In the genomic region with DNA sequence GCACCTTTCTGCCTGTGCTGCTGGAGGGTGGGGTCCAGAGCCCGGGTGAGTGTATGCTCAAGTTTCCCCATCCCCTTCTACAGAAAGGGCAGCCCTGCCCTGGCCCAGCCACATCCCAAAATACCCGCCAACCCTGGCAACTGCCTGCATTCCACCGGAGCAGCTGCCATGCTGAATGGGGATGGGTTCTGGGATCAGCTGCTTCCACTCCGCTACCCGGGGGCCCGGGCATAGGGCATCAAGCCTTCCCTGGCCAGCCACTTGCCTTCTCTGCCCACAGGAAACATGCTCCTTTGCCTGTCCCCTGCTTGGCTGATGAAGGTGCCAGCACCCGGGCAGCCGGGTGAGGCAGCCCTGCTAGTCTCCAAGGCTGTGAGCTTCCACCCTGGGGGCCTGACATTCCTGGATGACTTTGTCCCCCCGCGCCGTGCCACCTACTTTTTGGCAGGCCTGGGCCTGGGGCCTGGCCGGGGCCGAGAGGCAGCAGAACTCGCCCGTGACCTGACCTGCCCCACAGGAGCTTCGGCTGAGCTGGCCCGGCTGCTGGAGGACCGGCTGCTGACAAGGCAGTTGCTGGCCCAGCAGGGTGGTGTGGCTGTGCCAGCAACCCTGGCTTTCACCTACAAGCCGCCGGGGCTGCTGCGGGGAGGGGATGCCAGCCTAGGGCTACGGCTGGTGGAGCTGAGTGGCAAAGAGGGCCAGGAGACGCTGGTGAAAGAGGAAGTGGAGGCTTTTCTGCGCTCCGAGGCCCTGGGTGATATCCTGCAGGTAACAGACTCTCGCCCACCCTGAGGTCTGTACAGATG, we compare ENCODE assay signal across 9 cellular contexts. TPM values are rescaled to one million over a fixed set of nuclear protein-coding genes. Genes with fewer than 3 reads are reported as not detected.
A peak's percentile ranks its signal among the peaks of the same experiment; 100 is the strongest.
DNase-seq lines count a peak whose midpoint lies in the region; ATAC-seq and TF ChIP-seq lines count a peak whose summit lies in the region.
"Had no signal": no experiment of that assay in that cellular context is flagged by ENCODE, and none has a peak within 500 bp of the region (broad histone marks: within the 10 kb centered on the region; RNA-seq: fewer than 3 reads in every experiment).

No MANE protein-coding gene starts in this region.

- H4K20me1 ChIP-seq in mammary epithelial cell (ENCODE audit: insufficient read depth, low read length): no peaks in the 10 kb centered on the region

- TF ChIP-seq CTCF in breast epithelium (IDR thresholded peaks at IDR 0.05): no peak
- TF ChIP-seq CTCF in mammary epithelial cell (conservative IDR thresholded peaks at IDR 0.05 in 1 of 2, IDR thresholded peaks at IDR 0.05 in 1 of 2; ENCODE audit: extremely low read depth in 1 of 2, insufficient read depth in 1 of 2, low read depth in 1 of 2, low read length in 2 of 2): no peak
- no peak for TF ChIP-seq CTCF in VCaP (conservative IDR thresholded peaks at IDR 0.05)
- TF ChIP-seq CTCF in right atrium auricular region (IDR thresholded peaks at IDR 0.05): no peak
- no peak for TF ChIP-seq CTCF in thyroid gland (IDR thresholded peaks at IDR 0.05)

- H3K36me3 ChIP-seq in breast epithelium (no peaks in the 10 kb centered on the region), mammary epithelial cell (ENCODE audit: insufficient read depth, low read length) (no peaks in the 10 kb centered on the region), right atrium auricular region (no peaks in the 10 kb centered on the region), thyroid gland (no peaks in the 10 kb centered on the region)

- dilution Hi-C loops in mammary epithelial cell (cut with HindIII; ENCODE audit: low sequenced_read_pairs): no loop called here

- H3K4me3 ChIP-seq in breast epithelium (peak overlapping the region in 1 of 3 donors; percentile 10), mammary epithelial cell (replicated peaks in 1 of 3; ENCODE audit: insufficient read depth in 1 of 3, low read depth in 2 of 3, low read length in 3 of 3) (no peak overlapping the region), right atrium auricular region (no peak overlapping the region), thyroid gland (replicated peaks in 1 of 3) (no peak overlapping the region)

- H2AFZ ChIP-seq in mammary epithelial cell (ENCODE audit: low read depth, low read length): no peak overlapping the region

- H3K27me3 ChIP-seq in breast epithelium (no peaks in the 10 kb centered on the region), mammary epithelial cell (ENCODE audit: insufficient read depth, low read length) (no peaks in the 10 kb centered on the region), right atrium auricular region (no peaks in the 10 kb centered on the region), thyroid gland (no peaks in the 10 kb centered on the region)

- DNase-seq in breast epithelium (ENCODE audit: low spot score in 2 of 2) (peak in 1 of 2 donors; percentile 56), mammary epithelial cell (no peak), right atrium auricular region (ENCODE audit: low spot score) (no peak), thyroid gland (peak; percentile 54 to 71), NCI-H2029 (lab: John Stamatoyannopoulos, UW) (no peak)
- DNase-seq in activated CD4-positive, alpha-beta T cell treated with anti-CD3 and anti-CD28 coated beads, Interleukin-2, amount 50 U/mL, for 4 hours: no peak

- in situ Hi-C loops in mammary epithelial cell (cut with MboI; ENCODE audit: low sequenced_read_pairs in 2 of 2): no loop called here

- no peak overlapping the region for H3K9ac ChIP-seq in mammary epithelial cell (ENCODE audit: insufficient read depth, low read length)

- CTCF ChIA-PET in mammary epithelial cell (lab: Charles Lee; ENCODE audit: low non-redundant PET): no interaction called here

- peak overlapping the region; percentile 68 to 94 for H3K27ac ChIP-seq in breast epithelium
- H3K27ac ChIP-seq in mammary epithelial cell (ENCODE audit: insufficient read depth, low read depth, low read length): no peak overlapping the region
- H3K27ac ChIP-seq in VCaP: peak overlapping the region; percentile 97
- peak overlapping the region; percentile 87 to 90 for H3K27ac ChIP-seq in right atrium auricular region
- H3K27ac ChIP-seq in thyroid gland: peak overlapping the region in 1 of 3 donors; percentile 44

- no peaks in the 10 kb centered on the region for H3K79me2 ChIP-seq in mammary epithelial cell (ENCODE audit: insufficient read depth, low read length)

- no peak for ATAC-seq in HG02885 (IDR thresholded peaks at IDR 0.05; ENCODE audit: poor library complexity, unreplicated experiment)

- no peak overlapping the region for H3K4me2 ChIP-seq in mammary epithelial cell (ENCODE audit: insufficient read depth, low read depth, low read length)

- H3K4me1 ChIP-seq in breast epithelium: peaks cover 10 to 13% of the 10 kb centered on the region in 2 donors
- H3K4me1 ChIP-seq in mammary epithelial cell (ENCODE audit: insufficient read depth, low read length): peaks cover 32% of the 10 kb centered on the region
- H3K4me1 ChIP-seq in right atrium auricular region: peaks cover 0 to 62% of the 10 kb centered on the region in 2 donors
- H3K4me1 ChIP-seq in thyroid gland: peaks cover 16 to 62% of the 10 kb centered on the region in 2 donors

- H3K9me3 ChIP-seq in breast epithelium (no peaks in the 10 kb centered on the region), mammary epithelial cell (replicated peaks; ENCODE audit: insufficient read depth, low read length) (no peaks in the 10 kb centered on the region), right atrium auricular region (no peaks in the 10 kb centered on the region), thyroid gland (no peaks in the 10 kb centered on the region)

- no peak for TF ChIP-seq POLR2A in breast epithelium (IDR thresholded peaks at IDR 0.05)
- TF ChIP-seq POLR2A in thyroid gland (IDR thresholded peaks at IDR 0.05): no peak

- no TSS peak for BruUV-seq in mammary epithelial cell (replicated peaks; lab: Mats Ljungman, UMichigan)

- intact Hi-C loops in breast epithelium (cut with DNase I; ENCODE audit: low total_unique reads): no loop called here
- intact Hi-C loops in mammary epithelial cell (cut with micrococcal nuclease): no loop called here
- intact Hi-C loops in thyroid gland (cut with DNase I): no loop called here

- WGBS in mammary epithelial cell (ENCODE audit: low coverage, missing lambda C conversion rate): 39% methylated on average over 23 of the region's 26 CpGs
- 63 to 81% methylated on average over 13 to 16 of the region's 26 CpGs for WGBS in thyroid gland, 2 donors

RNA-seq across cellular contexts. Expression of gene CARNS1, which starts 3.2 kb away (rescaled TPM):
- 1 to 10 TPM in 1 of 3 donors, under 1 TPM in 2; 0.16 to 4.2 (median 0.66) TPM for total RNA-seq in breast epithelium
- total RNA-seq in mammary epithelial cell: under 1 TPM; 0.12 to 0.33 TPM
- 0.03 TPM for polyA plus RNA-seq in mammary epithelial cell
- polyA minus RNA-seq in mammary epithelial cell: not detected
- total RNA-seq in right atrium auricular region: 1 to 10 TPM; 9.7 to 9.9 TPM
- total RNA-seq in thyroid gland: 1 to 10 TPM; 3.8 to 9.8 (median 5.9) TPM

RNA-seq across cellular contexts. Expression of gene RPS6KB2, which starts 9.6 kb away (rescaled TPM):
- 10 to 100 TPM; 28.0 to 41.6 (median 40.1) TPM for total RNA-seq in breast epithelium
- 10 to 100 TPM; 35.7 to 62.3 TPM for total RNA-seq in mammary epithelial cell
- polyA plus RNA-seq in mammary epithelial cell: 58.7 TPM
- polyA minus RNA-seq in mammary epithelial cell: 76.8 TPM
- total RNA-seq in right atrium auricular region: 10 to 100 TPM; 35.5 to 44.6 TPM
- total RNA-seq in thyroid gland: 100 to 1,000 TPM in 1 of 4 donors, 10 to 100 TPM in 3; 44.1 to 102 (median 62.2) TPM

RNA-seq across cellular contexts. Expression of gene TBC1D10C, which starts 14.8 kb away (rescaled TPM):
- total RNA-seq in breast epithelium: 1 to 10 TPM in 2 of 3 donors, under 1 TPM in 1; 0.66 to 2.0 (median 1.6) TPM
- under 1 TPM in 1 of 2 donors, not detected in 1; 0.17 TPM for total RNA-seq in mammary epithelial cell
- polyA plus RNA-seq in mammary epithelial cell: not detected
- polyA minus RNA-seq in mammary epithelial cell: not detected
- total RNA-seq in right atrium auricular region: 1 to 10 TPM in 1 of 2 donors, under 1 TPM in 1; 0.33 to 1.4 TPM
- 10 to 100 TPM in 2 of 4 donors, 1 to 10 TPM in 2; 8.8 to 16.0 (median 11.6) TPM for total RNA-seq in thyroid gland
- total RNA-seq: fibroblast of lung had no signal

RNA-seq across cellular contexts. Expression of gene PPP1CA, which starts 17.0 kb away (rescaled TPM):
- 10 to 100 TPM; 73.1 to 91.9 (median 76.7) TPM for total RNA-seq in breast epithelium
- 100 to 1,000 TPM; 178 to 182 TPM for total RNA-seq in mammary epithelial cell
- 331 TPM for polyA plus RNA-seq in mammary epithelial cell
- 255 TPM for polyA minus RNA-seq in mammary epithelial cell
- 100 to 1,000 TPM in 1 of 2 donors, 10 to 100 TPM in 1; 97.8 to 112 TPM for total RNA-seq in right atrium auricular region
- 100 to 1,000 TPM; 164 to 216 (median 191) TPM for total RNA-seq in thyroid gland

RNA-seq across cellular contexts. Expression of gene PTPRCAP, which starts 18.8 kb away (rescaled TPM):
- total RNA-seq in breast epithelium (1 to 10 TPM; 2.1 to 9.2 (median 8.0) TPM), mammary epithelial cell (1 to 10 TPM in 1 of 2 donors, not detected in 1; 1.2 TPM), right atrium auricular region (1 to 10 TPM; 1.9 to 2.8 TPM), thyroid gland (1 to 10 TPM; 5.6 to 7.2 (median 6.4) TPM)
- 0.18 TPM for polyA plus RNA-seq in mammary epithelial cell
- polyA minus RNA-seq in mammary epithelial cell: 0.93 TPM
- polyA plus RNA-seq: fibroblast of lung had no signal

Comparison
In these comparisons a context has a peak if more than half of its experiments do, and no peak if none do; other contexts are left out.
1. DNase-seq: peak in thyroid gland (2 of 2); none in mammary epithelial cell (single experiment), right atrium auricular region (single experiment), activated CD4-positive, alpha-beta T cell treated with anti-CD3 and anti-CD28 coated beads, Interleukin-2, amount 50 U/mL, for 4 hours (0 of 2) and NCI-H2029 (single experiment).